Comparison of ENCODE assay signal across 2 cellular contexts in genomic region chr10:52780391-52781155, GRCh38.
TF ChIP-seq lines count a peak whose summit lies in the region.

No MANE protein-coding gene starts in this region.

TF ChIP-seq in HepG2, 621 proteins besides CTCF, POLR2A, EP300 and RAD21 (continued from another document):
- TF ChIP-seq TRAFD1 (CRISPR knock-in tag; IDR thresholded peaks at IDR 0.05; ENCODE audit: borderline replicate concordance) (0 out of 2 replicates have a peak, but pooled peaks have one; percentile 42), THAP7 (CRISPR knock-in tag; IDR thresholded peaks at IDR 0.05) (0 out of 2 replicates have a peak, but pooled peaks have one; percentile 62), FOXC1 (CRISPR knock-in tag; IDR thresholded peaks at IDR 0.05; ENCODE audit: borderline replicate concordance) (no peak), HNF4G (IDR thresholded peaks at IDR 0.05; ENCODE audit: borderline replicate concordance, low read depth, low read length) (peak; percentile 3; the same call in 1 of the 2 replicates), HNF4G (CRISPR knock-in tag; IDR thresholded peaks at IDR 0.05; ENCODE audit: borderline replicate concordance, low read depth) (no peak), HNF4A (CRISPR knock-in tag; IDR thresholded peaks at IDR 0.05) (peak; percentile 68), ISL2 (CRISPR knock-in tag; IDR thresholded peaks at IDR 0.05) (0 out of 2 replicates have a peak, but pooled peaks have one; percentile 11), NFKBIZ (CRISPR knock-in tag; IDR thresholded peaks at IDR 0.05) (no peak), ZMYM2 (CRISPR knock-in tag; IDR thresholded peaks at IDR 0.05) (peak; percentile 53; the same call in 1 of the 2 replicates), DNMT1 (CRISPR knock-in tag; IDR thresholded peaks at IDR 0.05) (0 out of 2 replicates have a peak, but pooled peaks have one; percentile 56), ZNF501 (CRISPR knock-in tag; IDR thresholded peaks at IDR 0.05) (peak; percentile 35; the same call in 1 of the 2 replicates)

TF ChIP-seq in GM23338, 12 proteins besides CTCF, POLR2A, EP300 and RAD21 (continued from another document):
- TF ChIP-seq ETS1 (IDR thresholded peaks at IDR 0.05) (no peak), EZH2 (IDR thresholded peaks at IDR 0.05; ENCODE audit: low read depth, unreplicated experiment) (no peak), POLR2AphosphoS5 (IDR thresholded peaks at IDR 0.05; ENCODE audit: low read depth) (no peak), NANOG (IDR thresholded peaks at IDR 0.05; ENCODE audit: borderline replicate concordance) (no peak), ZNF462 (CRISPR knock-in tag; IDR thresholded peaks at IDR 0.05) (no peak), CREB1 (CRISPR knock-in tag; IDR thresholded peaks at IDR 0.05; ENCODE audit: low read depth) (no peak), REST (IDR thresholded peaks at IDR 0.05; ENCODE audit: unreplicated experiment) (no peak), ZNF114 (CRISPR knock-in tag; IDR thresholded peaks at IDR 0.05) (no peak)
